11 cellular contexts compared by ENCODE assay signal in genomic region chr15:38554354-38554753, GRCh38. TPM values are rescaled to one million over a fixed set of nuclear protein-coding genes. Genes with fewer than 3 reads are reported as not detected.
A peak's percentile ranks its signal among the peaks of the same experiment; 100 is the strongest.
DNase-seq lines count a peak whose midpoint lies in the region; ATAC-seq, FAIRE-seq and TF ChIP-seq lines count a peak whose summit lies in the region.
"Had no signal": no experiment of that assay in that cellular context is flagged by ENCODE, and none has a peak within 500 bp of the region (broad histone marks: within the 10 kb centered on the region; RNA-seq: fewer than 3 reads in every experiment).

No MANE protein-coding gene starts in this region.

- 58 to 90% methylated on average over 4 of the region's 4 CpGs for WGBS in sigmoid colon, 2 donors

- no peaks in the 10 kb centered on the region for H3K4me1 ChIP-seq in sigmoid colon

- FAIRE-seq in urothelium cell line (lab: Jason Lieb, UNC), result no peak
- FAIRE-seq: endothelial cell of umbilical vein had no signal

- no peak for TF ChIP-seq EP300 in sigmoid colon (IDR thresholded peaks at IDR 0.05)

- POLR2A ChIA-PET in RWPE1 (lab: Yijun Ruan, JAX; ENCODE audit: low non-redundant PET), result no interaction called here

- ATAC-seq in HG03354 (IDR thresholded peaks at IDR 0.05; ENCODE audit: poor library complexity, severe bottlenecking, unreplicated experiment), result peak; percentile 63
- ATAC-seq: WTC11 had no signal

- CTCF ChIA-PET in RWPE1 (lab: Yijun Ruan, JAX), result interaction anchor here (4.8 kb wide), 1 partner anchor 10 kb away, joined by 17 read pairs; the partner anchor contains the start of gene RASGRP1

- peak; percentile 56 for DNase-seq in stimulated activated CD4-positive, alpha-beta T cell treated with anti-CD3 and anti-CD28 coated beads, Interleukin-15, amount 100 ng/mL, for 24 hours
- no peak for DNase-seq in stimulated activated CD4-positive, alpha-beta T cell treated with anti-CD3 and anti-CD28 coated beads, Interleukin-12 subunit alpha, Interleukin-12 subunit beta, amount 100 ng/mL, for 4 hours
- peak; percentile 68 for DNase-seq in astrocyte of the hippocampus (ENCODE audit: low read depth, low spot score)
- DNase-seq in sigmoid colon, result no peak
- no peak for DNase-seq in RWPE1 (ENCODE audit: low spot score)
- no peak for DNase-seq in hippocampal formation (lab: John Stamatoyannopoulos, UW)
- no peak for DNase-seq in urothelium cell line (ENCODE audit: low spot score)
- DNase-seq: NCI-H187 had no signal

- no peaks in the 10 kb centered on the region for H3K27me3 ChIP-seq in sigmoid colon

- H3K27ac ChIP-seq in sigmoid colon, result no peak overlapping the region
- no peak overlapping the region for H3K27ac ChIP-seq in RWPE1

- TF ChIP-seq CTCF in sigmoid colon (IDR thresholded peaks at IDR 0.05) (no peak), RWPE1 (conservative IDR thresholded peaks at IDR 0.05; ENCODE audit: low read depth) (no peak)

- TF ChIP-seq POLR2A in sigmoid colon (IDR thresholded peaks at IDR 0.05), result no peak

- H3K36me3 ChIP-seq in sigmoid colon, result no peaks in the 10 kb centered on the region

- intact Hi-C loops in sigmoid colon (cut with DNase I), result no loop called here

- no peak overlapping the region for H3K4me3 ChIP-seq in sigmoid colon

- no peaks in the 10 kb centered on the region for H3K9me3 ChIP-seq in sigmoid colon

RNA-seq across cellular contexts. Expression of gene RASGRP1, which starts 10.3 kb away (rescaled TPM):
- under 1 TPM in 3 of 4 donors, not detected in 1; 0.33 to 0.71 (median 0.54) TPM for total RNA-seq in sigmoid colon
- 1 to 10 TPM in 2 of 3 donors, not detected in 1; 1.2 to 3.6 TPM for polyA plus RNA-seq in sigmoid colon

Comparison
In these comparisons a context has a peak if more than half of its experiments do, and no peak if none do; other contexts are left out.
1. DNase-seq: peak in stimulated activated CD4-positive, alpha-beta T cell treated with anti-CD3 and anti-CD28 coated beads, Interleukin-15, amount 100 ng/mL, for 24 hours (single experiment) and astrocyte of the hippocampus (single experiment); none in stimulated activated CD4-positive, alpha-beta T cell treated with anti-CD3 and anti-CD28 coated beads, Interleukin-12 subunit alpha, Interleukin-12 subunit beta, amount 100 ng/mL, for 4 hours (single experiment), sigmoid colon (single experiment), RWPE1 (single experiment), hippocampal formation (0 of 2) and urothelium cell line (single experiment).